8 cellular contexts compared by ENCODE assay signal in genomic region chr20:49187330-49188100, GRCh38. TPM values are rescaled to one million over a fixed set of nuclear protein-coding genes. Genes with fewer than 3 reads are reported as not detected.
DNase-seq lines count a peak whose midpoint lies in the region; ATAC-seq and TF ChIP-seq lines count a peak whose summit lies in the region.

No MANE protein-coding gene starts in this region.

- no peaks in the 10 kb centered on the region for H3K27me3 Mint-ChIP-seq in stimulated activated naive B cell treated with anti-CD40 and anti-IgM and Interleukin-4, amounts not matched to agents 10 μg/mL and 1 μg/mL and 100 μg/mL, for 72 hours

- intact Hi-C loops in lower lobe of right lung (cut with DNase I) = no loop called here

- ATAC-seq in HG03139 (IDR thresholded peaks at IDR 0.05; ENCODE audit: unreplicated experiment) (peak; percentile 31), SK-N-SH treated with all-trans-retinoic acid at 6 μM for 48 hours (peak; percentile 33), lower lobe of right lung (peak; percentile 69), GM21360 (IDR thresholded peaks at IDR 0.05; ENCODE audit: unreplicated experiment) (no peak)
- peak; percentile 56 to 60 for ATAC-seq in stimulated activated naive B cell treated with anti-CD40 and anti-IgM and Interleukin-4, amounts not matched to agents 10 μg/mL and 1 μg/mL and 100 μg/mL, for 72 hours (replicated peaks)

- peaks cover 3 to 5% of the 10 kb centered on the region in 2 donors for H3K36me3 Mint-ChIP-seq in stimulated activated naive B cell treated with anti-CD40 and anti-IgM and Interleukin-4, amounts not matched to agents 10 μg/mL and 1 μg/mL and 100 μg/mL, for 72 hours

- no peaks in the 10 kb centered on the region for H3K9me3 ChIP-seq in lower lobe of right lung

- H3K9me3 Mint-ChIP-seq in stimulated activated naive B cell treated with anti-CD40 and anti-IgM and Interleukin-4, amounts not matched to agents 10 μg/mL and 1 μg/mL and 100 μg/mL, for 72 hours = peaks cover 0 to 1% of the 10 kb centered on the region in 2 donors

- peaks cover 6% of the 10 kb centered on the region for H3K36me3 ChIP-seq in lower lobe of right lung

- peak overlapping the region; percentile 78 for H3K4me3 ChIP-seq in lower lobe of right lung

- H3K27ac Mint-ChIP-seq in stimulated activated naive B cell treated with anti-CD40 and anti-IgM and Interleukin-4, amounts not matched to agents 10 μg/mL and 1 μg/mL and 100 μg/mL, for 72 hours = peak overlapping the region; percentile 92

- peak overlapping the region; percentile 86 for H3K27ac ChIP-seq in lower lobe of right lung

- no peak for TF ChIP-seq CTCF in lower lobe of right lung (IDR thresholded peaks at IDR 0.05)

- no peaks in the 10 kb centered on the region for H3K27me3 ChIP-seq in lower lobe of right lung (ENCODE audit: low read depth)

- peaks cover 7 to 40% of the 10 kb centered on the region in 2 donors for H3K4me1 Mint-ChIP-seq in stimulated activated naive B cell treated with anti-CD40 and anti-IgM and Interleukin-4, amounts not matched to agents 10 μg/mL and 1 μg/mL and 100 μg/mL, for 72 hours

- H3K4me3 Mint-ChIP-seq in stimulated activated naive B cell treated with anti-CD40 and anti-IgM and Interleukin-4, amounts not matched to agents 10 μg/mL and 1 μg/mL and 100 μg/mL, for 72 hours = peak overlapping the region; percentile 90 to 94

- peak; percentile 48 for DNase-seq in NCI-H345 (lab: John Stamatoyannopoulos, UW)
- no peak for DNase-seq in NCI-H345 treated with DMSO at 0.1 percent for 48 hours (lab: John Stamatoyannopoulos, UW; ENCODE audit: unreplicated experiment)
- peak; percentile 17 for DNase-seq in central memory CD4-positive, alpha-beta T cell
- DNase-seq in lower lobe of right lung = peak; percentile 70
- no peak for DNase-seq in stimulated activated naive B cell treated with anti-CD40 and anti-IgM and Interleukin-4, amounts not matched to agents 10 μg/mL and 1 μg/mL and 100 μg/mL, for 72 hours

- H3K4me1 ChIP-seq in lower lobe of right lung = peaks cover 30% of the 10 kb centered on the region

TF ChIP-seq in SK-N-SH treated with all-trans-retinoic acid at 6 μM for 48 hours, 23 proteins besides CTCF, POLR2A, EP300 and RAD21:
- no peak for TF ChIP-seq ZFP30 (CRISPR knock-in tag; IDR thresholded peaks at IDR 0.05)
- TF ChIP-seq RARB (CRISPR knock-in tag; IDR thresholded peaks at IDR 0.05) = no peak
- no peak for TF ChIP-seq ZFP3 (CRISPR knock-in tag; IDR thresholded peaks at IDR 0.05)
- no peak for TF ChIP-seq BACH2 (CRISPR knock-in tag; IDR thresholded peaks at IDR 0.05; ENCODE audit: borderline replicate concordance)
- no peak for TF ChIP-seq CSRNP3 (CRISPR knock-in tag; IDR thresholded peaks at IDR 0.05)
- TF ChIP-seq, protein P1, sequence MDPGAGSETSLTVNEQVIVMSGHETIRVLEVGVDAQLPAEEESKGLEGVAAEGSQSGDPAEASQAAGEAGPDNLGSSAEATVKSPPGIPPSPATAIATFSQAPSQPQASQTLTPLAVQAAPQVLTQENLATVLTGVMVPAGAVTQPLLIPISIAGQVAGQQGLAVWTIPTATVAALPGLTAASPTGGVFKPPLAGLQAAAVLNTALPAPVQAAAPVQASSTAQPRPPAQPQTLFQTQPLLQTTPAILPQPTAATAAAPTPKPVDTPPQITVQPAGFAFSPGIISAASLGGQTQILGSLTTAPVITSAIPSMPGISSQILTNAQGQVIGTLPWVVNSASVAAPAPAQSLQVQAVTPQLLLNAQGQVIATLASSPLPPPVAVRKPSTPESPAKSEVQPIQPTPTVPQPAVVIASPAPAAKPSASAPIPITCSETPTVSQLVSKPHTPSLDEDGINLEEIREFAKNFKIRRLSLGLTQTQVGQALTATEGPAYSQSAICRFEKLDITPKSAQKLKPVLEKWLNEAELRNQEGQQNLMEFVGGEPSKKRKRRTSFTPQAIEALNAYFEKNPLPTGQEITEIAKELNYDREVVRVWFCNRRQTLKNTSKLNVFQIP (CRISPR knock-in tag; IDR thresholded peaks at IDR 0.05; ENCODE audit: borderline replicate concordance, low read depth) = no peak
- no peak for TF ChIP-seq OSR1 (CRISPR knock-in tag; IDR thresholded peaks at IDR 0.05)
- no peak for TF ChIP-seq TOX (CRISPR knock-in tag; IDR thresholded peaks at IDR 0.05; ENCODE audit: borderline replicate concordance)

RNA-seq across cellular contexts. Expression of gene STAU1, which starts 0.6 kb away (rescaled TPM):
- 73.5 TPM for total RNA-seq in lower lobe of right lung

RNA-seq across cellular contexts. Expression of gene DDX27, which starts 31.7 kb away (rescaled TPM):
- 27.8 TPM for total RNA-seq in lower lobe of right lung

Comparison
In these comparisons a context has a peak if more than half of its experiments do, and no peak if none do; other contexts are left out.
1. DNase-seq: peak in NCI-H345 (single experiment), central memory CD4-positive, alpha-beta T cell (single experiment) and lower lobe of right lung (single experiment); none in NCI-H345 treated with DMSO at 0.1 percent for 48 hours (single experiment) and stimulated activated naive B cell treated with anti-CD40 and anti-IgM and Interleukin-4, amounts not matched to agents 10 μg/mL and 1 μg/mL and 100 μg/mL, for 72 hours (single experiment).